In the genomic region with DNA sequence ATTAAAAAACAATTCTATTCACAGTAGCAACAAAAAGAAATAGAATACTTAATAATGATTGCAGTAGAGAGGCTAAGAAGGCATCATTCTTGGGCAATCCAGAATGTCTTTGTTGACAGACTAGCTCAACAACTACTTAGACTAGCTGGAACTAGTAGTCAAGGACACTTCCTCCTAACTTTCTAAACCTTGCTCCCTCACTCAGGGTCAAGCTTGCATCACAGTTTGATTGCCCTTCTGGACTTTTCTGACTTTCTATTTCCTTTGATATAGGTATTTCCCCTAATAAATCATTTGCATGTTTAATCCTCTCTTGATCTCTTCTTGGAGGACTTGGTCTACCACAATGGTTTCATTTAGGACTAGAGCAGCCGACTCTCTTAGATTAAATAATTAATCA, we compare ENCODE assay signal across 21 cellular contexts.
"Had no signal": no experiment of that assay in that cellular context is flagged by ENCODE, and none has a peak within 500 bp of the region (broad histone marks: within the 10 kb centered on the region; RNA-seq: fewer than 3 reads in every experiment).

No MANE protein-coding gene starts in this region.

- H3K27ac ChIP-seq: HL-60, SJSA1, SK-N-MC had no signal

- H3K9me3 ChIP-seq: SJSA1 had no signal

- H3K4me1 ChIP-seq: SJSA1 had no signal

- H3K4me3 ChIP-seq: SJSA1, SK-N-MC had no signal

- DNase-seq: KBM-7, NCI-H1092, NCI-H1105 treated with DMSO at 0.1 percent for 48 hours, NCI-H1417 treated with DMSO at 0.1 percent for 48 hours, NCI-H146, NCI-H187, NCI-H2029, NCI-H2081 treated with DMSO at 0.1 percent for 48 hours, NCI-H2171, NCI-H226, NCI-H446, NCI-H510A, NCI-H524 treated with DMSO at 0.1 percent for 48 hours, NCI-H69, NCI-H774, Right ventricle myocardium superior, RPMI8226, SIG-M5 had no signal

- H3K36me3 ChIP-seq: SJSA1 had no signal

- H3K27me3 ChIP-seq: SJSA1 had no signal
